Comparison of ENCODE assay signal across 12 cellular contexts in the genomic region with DNA sequence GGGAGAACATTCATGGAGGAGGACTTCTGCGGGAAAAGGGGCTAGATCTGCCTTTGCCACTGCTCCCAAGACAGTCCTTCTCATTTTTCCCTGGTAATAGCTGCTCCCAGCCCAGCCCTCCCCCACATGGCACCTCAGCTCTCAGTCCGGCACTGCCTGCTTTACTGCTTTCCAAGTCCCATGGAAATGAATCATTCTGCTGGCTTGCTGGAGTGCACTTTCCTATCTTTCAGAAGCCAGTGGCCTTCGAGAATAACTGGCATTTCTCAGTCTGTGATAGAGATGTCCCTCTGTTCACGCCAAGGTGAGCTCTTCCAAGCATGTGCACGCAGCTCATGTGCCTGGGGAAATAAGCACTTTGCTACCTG.
DNase-seq lines count a peak whose midpoint lies in the region; ATAC-seq and TF ChIP-seq lines count a peak whose summit lies in the region.
"Had no signal": no experiment of that assay in that cellular context is flagged by ENCODE, and none has a peak within 500 bp of the region (broad histone marks: within the 10 kb centered on the region; RNA-seq: fewer than 3 reads in every experiment).

No MANE protein-coding gene starts in this region.

- no peaks in the 10 kb centered on the region for H3K36me3 ChIP-seq in stomach
- H3K36me3 ChIP-seq in neuronal stem cell (replicated peaks in 1 of 2; ENCODE audit: control insufficient read depth in 2 of 2, insufficient read depth in 2 of 2, low read length in 2 of 2), result no peaks in the 10 kb centered on the region

- intact Hi-C loops in stomach (cut with DNase I; ENCODE audit: low total_unique reads), result no loop called here

- H3K27me3 ChIP-seq in stomach (no peaks in the 10 kb centered on the region), neuronal stem cell (ENCODE audit: control insufficient read depth in 3 of 3, insufficient read depth in 3 of 3, low read depth in 1 of 3, low read length in 3 of 3) (peaks cover 0 to 42% (median 0%) of the 10 kb centered on the region in 3 experiments)

- no peak overlapping the region for H4K91ac ChIP-seq in neuronal stem cell (ENCODE audit: low read depth, low read length, poor library complexity)

- no peak overlapping the region for H3K9ac ChIP-seq in neuronal stem cell (ENCODE audit: low read depth, low read length, poor library complexity)

- H2AFZ ChIP-seq in neuronal stem cell (ENCODE audit: low read length), result no peak overlapping the region

- TF ChIP-seq EP300 in stomach (IDR thresholded peaks at IDR 0.05), result no peak

- peak overlapping the region in 3 of 5 experiments; percentile 61 to 87 (median 81) for H3K27ac Mint-ChIP-seq in brain
- H3K27ac Mint-ChIP-seq in activated naive CD8-positive, alpha-beta T cell treated with anti-CD3 and anti-CD28 coated beads for 36 hours, result no peak overlapping the region
- H3K27ac Mint-ChIP-seq: stimulated activated naive CD8-positive, alpha-beta T cell treated with anti-CD3 and anti-CD28 coated beads, Interleukin-15, Interleukin-2, amounts not matched to agents 100 ng/mL and 50 ng/mL, for 24 hours had no signal

- no peak for ATAC-seq in GM18517 (IDR thresholded peaks at IDR 0.05; ENCODE audit: unreplicated experiment)

- no peak overlapping the region for H2BK5ac ChIP-seq in neuronal stem cell (ENCODE audit: low read length)

- no peak for TF ChIP-seq CTCF in brain (conservative IDR thresholded peaks at IDR 0.05)
- TF ChIP-seq CTCF in stomach (IDR thresholded peaks at IDR 0.05), result no peak

- H2BK12ac ChIP-seq in neuronal stem cell (ENCODE audit: low read length), result no peak overlapping the region

- H3K4me3 ChIP-seq in stomach (no peak overlapping the region), neuronal stem cell (ENCODE audit: low read length in 2 of 2) (no peak overlapping the region)

- H3K4me3 Mint-ChIP-seq in brain, result no peak overlapping the region
- H3K4me3 Mint-ChIP-seq in activated naive CD8-positive, alpha-beta T cell treated with anti-CD3 and anti-CD28 coated beads for 36 hours, result no peak overlapping the region
- H3K4me3 Mint-ChIP-seq: stimulated activated naive CD8-positive, alpha-beta T cell treated with anti-CD3 and anti-CD28 coated beads, Interleukin-15, Interleukin-2, amounts not matched to agents 100 ng/mL and 50 ng/mL, for 24 hours had no signal

- peaks cover 0 to 8% (median 6%) of the 10 kb centered on the region in 5 experiments for H3K9me3 Mint-ChIP-seq in brain
- H3K9me3 Mint-ChIP-seq in activated naive CD8-positive, alpha-beta T cell treated with anti-CD3 and anti-CD28 coated beads for 36 hours, result no peaks in the 10 kb centered on the region
- H3K9me3 Mint-ChIP-seq: naive B cell; stimulated activated naive CD8-positive, alpha-beta T cell treated with anti-CD3 and anti-CD28 coated beads, Interleukin-15, Interleukin-2, amounts not matched to agents 100 ng/mL and 50 ng/mL, for 24 hours had no signal

- no peak overlapping the region for H3K18ac ChIP-seq in neuronal stem cell (ENCODE audit: low read length)

- no peak overlapping the region for H2BK15ac ChIP-seq in neuronal stem cell (ENCODE audit: low read length)

- peaks cover 3% of the 10 kb centered on the region for H3K27me3 Mint-ChIP-seq in brain
- no peaks in the 10 kb centered on the region for H3K27me3 Mint-ChIP-seq in activated naive CD8-positive, alpha-beta T cell treated with anti-CD3 and anti-CD28 coated beads for 36 hours
- H3K27me3 Mint-ChIP-seq: naive B cell; stimulated activated naive CD8-positive, alpha-beta T cell treated with anti-CD3 and anti-CD28 coated beads, Interleukin-15, Interleukin-2, amounts not matched to agents 100 ng/mL and 50 ng/mL, for 24 hours had no signal

- no peak overlapping the region for H3K23ac ChIP-seq in neuronal stem cell (ENCODE audit: low read depth, low read length, poor library complexity)

- TF ChIP-seq POLR2A in stomach (IDR thresholded peaks at IDR 0.05), result no peak

- H3K4me2 ChIP-seq in neuronal stem cell (ENCODE audit: insufficient read depth, low read length, poor library complexity, severe bottlenecking), result no peak overlapping the region

- no peak overlapping the region for H2BK120ac ChIP-seq in neuronal stem cell (ENCODE audit: low read depth, low read length)

- H3K14ac ChIP-seq in neuronal stem cell (ENCODE audit: low read length), result no peak overlapping the region

- H3K27ac ChIP-seq in stomach (peak overlapping the region in 3 of 5 donors; percentile 4 to 10 (median 8)), neuronal stem cell (replicated peaks; ENCODE audit: low read length) (no peak overlapping the region)

- H3K4me1 Mint-ChIP-seq in brain, result peaks cover 35% of the 10 kb centered on the region
- H3K4me1 Mint-ChIP-seq in activated naive CD8-positive, alpha-beta T cell treated with anti-CD3 and anti-CD28 coated beads for 36 hours, result no peaks in the 10 kb centered on the region

- no peak overlapping the region for H2AK5ac ChIP-seq in neuronal stem cell (ENCODE audit: low read depth, low read length)

- no peak overlapping the region for H3K4ac ChIP-seq in neuronal stem cell (ENCODE audit: low read length)

- H3K9me3 ChIP-seq in stomach (no peaks in the 10 kb centered on the region), neuronal stem cell (replicated peaks in 1 of 2; ENCODE audit: control insufficient read depth in 2 of 2, insufficient read depth in 1 of 2, low read depth in 1 of 2, low read length in 2 of 2) (peaks cover 0 to 7% of the 10 kb centered on the region in 2 donors)

- H4K8ac ChIP-seq in neuronal stem cell (ENCODE audit: low read depth, low read length), result no peak overlapping the region

- WGBS in stomach, 5 donors, result 66 to 89% (median 72%) methylated on average over 5 of the region's 5 CpGs
- WGBS in neuronal stem cell (ENCODE audit: extremely low coverage in 2 of 2, insufficient read length in 2 of 2, insufficient replicate concordance in 1 of 2), 2 donors, result no CpG with 5 or more reads among the region's 5 CpGs

- H3K4me1 ChIP-seq in stomach (peaks cover 0 to 15% (median 5%) of the 10 kb centered on the region in 4 donors), neuronal stem cell (ENCODE audit: control insufficient read depth in 2 of 2, insufficient read depth in 1 of 2, low read depth in 1 of 2, low read length in 2 of 2) (no peaks in the 10 kb centered on the region)

- peak; percentile 73 for DNase-seq in HPDE6-E6E7 (ENCODE audit: extremely low spot score)
- DNase-seq in iris pigment epithelial cell (ENCODE audit: low read depth), result peak; percentile 62
- DNase-seq in stomach, result no peak
- no peak for DNase-seq in NCI-H1930 (lab: John Stamatoyannopoulos, UW)
- DNase-seq in neuronal stem cell (ENCODE audit: low spot score), result no peak
- DNase-seq in activated naive CD8-positive, alpha-beta T cell treated with anti-CD3 and anti-CD28 coated beads for 36 hours, result no peak
- DNase-seq: COR-L47, naive B cell, NCI-H187 had no signal

- no peaks in the 10 kb centered on the region for H3K36me3 Mint-ChIP-seq in brain
- no peaks in the 10 kb centered on the region for H3K36me3 Mint-ChIP-seq in activated naive CD8-positive, alpha-beta T cell treated with anti-CD3 and anti-CD28 coated beads for 36 hours
- H3K36me3 Mint-ChIP-seq: naive B cell had no signal

- no peaks in the 10 kb centered on the region for H3K79me1 ChIP-seq in neuronal stem cell (ENCODE audit: low read depth, low read length)

Comparison
In these comparisons a context has a peak if more than half of its experiments do, and no peak if none do; other contexts are left out.
1. DNase-seq: peak in HPDE6-E6E7 (single experiment) and iris pigment epithelial cell (single experiment); none in stomach (single experiment), NCI-H1930 (0 of 2), neuronal stem cell (single experiment) and activated naive CD8-positive, alpha-beta T cell treated with anti-CD3 and anti-CD28 coated beads for 36 hours (single experiment).